Comparison of ENCODE assay signal across 13 cellular contexts in genomic region chr6:153059757-153060156, GRCh38. TPM values are rescaled to one million over a fixed set of nuclear protein-coding genes. Genes with fewer than 3 reads are reported as not detected.
DNase-seq lines count a peak whose midpoint lies in the region; ATAC-seq and TF ChIP-seq lines count a peak whose summit lies in the region.
"Had no signal": no experiment of that assay in that cellular context is flagged by ENCODE, and none has a peak within 500 bp of the region (broad histone marks: within the 10 kb centered on the region; RNA-seq: fewer than 3 reads in every experiment).

No MANE protein-coding gene starts in this region.

- ATAC-seq in PC-3, result no peak
- ATAC-seq in GM21576 (IDR thresholded peaks at IDR 0.05; ENCODE audit: unreplicated experiment), result no peak
- no peak for ATAC-seq in activated CD8-positive, alpha-beta memory T cell treated with anti-CD3 and anti-CD28 coated beads, Interleukin-2, amount 10 ng/mL, durations not matched to agents 7 days and 5 days
- no peak for ATAC-seq in HG03139 (IDR thresholded peaks at IDR 0.05; ENCODE audit: unreplicated experiment)

- peaks cover 12 to 17% of the 10 kb centered on the region in 2 experiments for H3K9me3 Mint-ChIP-seq in H9
- H3K9me3 Mint-ChIP-seq in activated CD8-positive, alpha-beta memory T cell treated with anti-CD3 and anti-CD28 coated beads, Interleukin-2, amount 10 ng/mL, durations not matched to agents 7 days and 5 days (ENCODE audit: low read depth), result no peaks in the 10 kb centered on the region
- H3K9me3 Mint-ChIP-seq: T-helper 1 cell treated with Interleukin-12 subunit alpha and Interleukin-12 subunit beta and Interleukin-4 antibody, amounts not matched to agents 30 μg/mL and 1 μg/mL, for 36 hours had no signal

- H3K56ac ChIP-seq in H9 (ENCODE audit: insufficient read length, low read depth, low read length), result no peak overlapping the region

- no peak overlapping the region for H4K8ac ChIP-seq in H9 (replicated peaks; ENCODE audit: insufficient read length, low read depth, low read length)

- H3K4me2 ChIP-seq in H9 (ENCODE audit: insufficient read depth, insufficient read length, low read length), result no peak overlapping the region
- peak overlapping the region; percentile 27; the same call in 1 of the 2 replicates for H3K4me2 ChIP-seq in PC-3 (ENCODE audit: low read length)

- H3K27me3 ChIP-seq in H9 (ENCODE audit: insufficient read depth, low read length) (no peaks in the 10 kb centered on the region), PC-3 (ENCODE audit: low read length) (no peaks in the 10 kb centered on the region)

- H3K23me2 ChIP-seq in H9 (ENCODE audit: insufficient read length, low read depth, low read length, poor library complexity, severe bottlenecking), result no peaks in the 10 kb centered on the region

- H3K9me3 ChIP-seq in H9 (ENCODE audit: control insufficient read depth, low read depth, low read length) (no peaks in the 10 kb centered on the region), PC-3 (ENCODE audit: low read length) (no peaks in the 10 kb centered on the region)

- H3K27ac Mint-ChIP-seq in H9, result peak overlapping the region; percentile 46 to 88 (median 79); a peak in 4 of 7 replicates
- no peak overlapping the region for H3K27ac Mint-ChIP-seq in activated CD8-positive, alpha-beta memory T cell treated with anti-CD3 and anti-CD28 coated beads, Interleukin-2, amount 10 ng/mL, durations not matched to agents 7 days and 5 days
- H3K27ac Mint-ChIP-seq: T-helper 1 cell treated with Interleukin-12 subunit alpha and Interleukin-12 subunit beta and Interleukin-4 antibody, amounts not matched to agents 30 μg/mL and 1 μg/mL, for 36 hours had no signal

- H3K18ac ChIP-seq in H9 (ENCODE audit: insufficient read length, low read depth, low read length), result no peak overlapping the region

- no peak overlapping the region for H4K91ac ChIP-seq in H9 (ENCODE audit: insufficient read length, low read depth, low read length)

- no peaks in the 10 kb centered on the region for H3K36me3 ChIP-seq in PC-3 (ENCODE audit: low read depth, low read length)

- H2AFZ ChIP-seq in H9 (ENCODE audit: low read length) (no peak overlapping the region), PC-3 (ENCODE audit: low read length) (no peak overlapping the region)

- no peaks in the 10 kb centered on the region for H3F3A ChIP-seq in PC-3 (ENCODE audit: low read length, unreplicated experiment)

- H2BK20ac ChIP-seq in H9 (ENCODE audit: low read depth, low read length, poor library complexity, severe bottlenecking), result no peak overlapping the region

- H3K4me3 Mint-ChIP-seq in H9, result no peak overlapping the region
- H3K4me3 Mint-ChIP-seq in activated CD8-positive, alpha-beta memory T cell treated with anti-CD3 and anti-CD28 coated beads, Interleukin-2, amount 10 ng/mL, durations not matched to agents 7 days and 5 days, result no peak overlapping the region
- H3K4me3 Mint-ChIP-seq: T-helper 1 cell treated with Interleukin-12 subunit alpha and Interleukin-12 subunit beta and Interleukin-4 antibody, amounts not matched to agents 30 μg/mL and 1 μg/mL, for 36 hours had no signal

- H2BK120ac ChIP-seq in H9 (ENCODE audit: low read depth, low read length, poor library complexity, severe bottlenecking), result no peak overlapping the region

- no peaks in the 10 kb centered on the region for H3K27me3 Mint-ChIP-seq in H9 (ENCODE audit: low read depth)
- H3K27me3 Mint-ChIP-seq in activated CD8-positive, alpha-beta memory T cell treated with anti-CD3 and anti-CD28 coated beads, Interleukin-2, amount 10 ng/mL, durations not matched to agents 7 days and 5 days, result no peaks in the 10 kb centered on the region

- no TSS peak for BruUV-seq in PC-3 (replicated peaks; lab: Mats Ljungman, UMichigan)

- CTCF ChIA-PET in PC-3 (lab: Charles Lee), result no interaction called here
- CTCF ChIA-PET in activated CD8-positive, alpha-beta memory T cell treated with anti-CD3 and anti-CD28 coated beads, Interleukin-2, amount 10 ng/mL, durations not matched to agents 7 days and 5 days (lab: Charles Lee), result no interaction called here

- H3K4me1 ChIP-seq in H9 (ENCODE audit: insufficient read depth, low read length) (peaks cover 7% of the 10 kb centered on the region), PC-3 (ENCODE audit: insufficient read depth, low read length) (peaks cover 31% of the 10 kb centered on the region)

- H2BK15ac ChIP-seq in H9 (ENCODE audit: low read depth, low read length), result no peak overlapping the region

- intact Hi-C loops in PC-3 (cut with micrococcal nuclease), result loop anchor here (2.0 kb wide), 2 partner anchors 29 kb away; no protein-coding TSS in a partner anchor

- H3K36me3 Mint-ChIP-seq in H9 (ENCODE audit: insufficient read depth in 1 of 3, low read depth in 3 of 3), result peaks cover 4 to 14% (median 12%) of the 10 kb centered on the region in 3 experiments
- H3K36me3 Mint-ChIP-seq in activated CD8-positive, alpha-beta memory T cell treated with anti-CD3 and anti-CD28 coated beads, Interleukin-2, amount 10 ng/mL, durations not matched to agents 7 days and 5 days, result no peaks in the 10 kb centered on the region

- H3K9ac ChIP-seq in H9 (ENCODE audit: extremely low read depth, insufficient read length, low read length) (no peak overlapping the region), PC-3 (ENCODE audit: low read length) (no peak overlapping the region)

- no peak overlapping the region for H3K14ac ChIP-seq in H9 (ENCODE audit: insufficient read depth, low read length)

- no peak overlapping the region for H3K4me3 ChIP-seq in PC-3 (ENCODE audit: low read length)

- POLR2A ChIA-PET in PC-3 (lab: Charles Lee; ENCODE audit: unreplicated experiment), result no interaction called here

- H4K5ac ChIP-seq in H9 (ENCODE audit: insufficient read length, low read depth, low read length), result no peak overlapping the region

- no peak overlapping the region for H3K4ac ChIP-seq in H9 (ENCODE audit: low read depth, low read length)

- peak; percentile 20; the same call in 1 of the 3 replicates for TF ChIP-seq CTCF in H9 (conservative IDR thresholded peaks at IDR 0.05)
- peak; percentile 38; the same call in 1 of the 2 replicates for TF ChIP-seq CTCF in PC-3 (conservative IDR thresholded peaks at IDR 0.05; ENCODE audit: low read depth, low read length)

- peaks cover 17 to 23% of the 10 kb centered on the region in 2 experiments for H3K4me1 Mint-ChIP-seq in H9
- H3K4me1 Mint-ChIP-seq in activated CD8-positive, alpha-beta memory T cell treated with anti-CD3 and anti-CD28 coated beads, Interleukin-2, amount 10 ng/mL, durations not matched to agents 7 days and 5 days, result no peaks in the 10 kb centered on the region

- H3T11ph ChIP-seq in H9 (ENCODE audit: low read length), result no peak overlapping the region

- H3K9me2 ChIP-seq in PC-3 (replicated peaks; ENCODE audit: low read length), result no peaks in the 10 kb centered on the region

- H3K79me1 ChIP-seq in H9 (ENCODE audit: insufficient read depth, low read depth, low read length, poor library complexity, severe bottlenecking), result no peaks in the 10 kb centered on the region

- H3K27ac ChIP-seq in H9 (ENCODE audit: insufficient read length, low read depth, low read length) (no peak overlapping the region), PC-3 (ENCODE audit: low read length) (peak overlapping the region; percentile 67; the same call in 1 of the 2 replicates)

- H2AK5ac ChIP-seq in H9 (ENCODE audit: insufficient read length, low read length), result no peak overlapping the region

- H2BK12ac ChIP-seq in H9 (ENCODE audit: insufficient read length, low read depth, low read length), result no peak overlapping the region

- no CpG with 5 or more reads among the region's 1 CpG for WGBS in H9 (ENCODE audit: extremely low coverage, insufficient read length, low lambda C conversion rate)

- H3K23ac ChIP-seq in H9 (ENCODE audit: insufficient read length, low read depth, low read length), result no peak overlapping the region

- DNase-seq in NCI-H146 (lab: John Stamatoyannopoulos, UW) (peak; percentile 38), NCI-H146 treated with DMSO at 0.1 percent for 48 hours (lab: John Stamatoyannopoulos, UW; ENCODE audit: unreplicated experiment) (no peak), H9 (no peak), PC-3 (no peak), iPS DF 19.7 (ENCODE audit: low read depth, low spot score) (peak; percentile 38)
- DNase-seq in activated CD8-positive, alpha-beta memory T cell treated with anti-CD3 and anti-CD28 coated beads, Interleukin-2, amount 10 ng/mL, durations not matched to agents 7 days and 5 days, result no peak
- DNase-seq: 8988T; effector memory CD4-positive, alpha-beta T cell; GF-D8; NCI-H226 had no signal

- no peak overlapping the region for H2BK5ac ChIP-seq in H9 (ENCODE audit: insufficient read length, low read length)

- H4K20me1 ChIP-seq in H9 (ENCODE audit: control insufficient read depth, insufficient read depth, insufficient read length), result no peaks in the 10 kb centered on the region
- no peaks in the 10 kb centered on the region for H4K20me1 ChIP-seq in PC-3 (ENCODE audit: low read length)

- 0 out of 2 replicates have a peak, but pooled peaks cover 3% of the 10 kb centered on the region for H3K79me2 ChIP-seq in H9 (ENCODE audit: insufficient read depth, low read length)
- H3K79me2 ChIP-seq in PC-3 (ENCODE audit: low read length), result no peaks in the 10 kb centered on the region

RNA-seq across cellular contexts. Expression of gene MTRF1L, which starts 57.2 kb away (rescaled TPM):
- total RNA-seq in H9 (2021) (26.5 and 29.2 TPM in 2 replicates), PC-3 (2014; rRNA removed) (12.7 and 19.1 TPM in 2 replicates)
- 10 to 100 TPM; 15.5 to 23.1 TPM for total RNA-seq in activated CD8-positive, alpha-beta memory T cell treated with anti-CD3 and anti-CD28 coated beads, Interleukin-2, amount 10 ng/mL, durations not matched to agents 7 days and 5 days

Comparison
In these comparisons a context has a peak if more than half of its experiments do, and no peak if none do; other contexts are left out.
1. DNase-seq: peak in NCI-H146 (single experiment) and iPS DF 19.7 (single experiment); none in NCI-H146 treated with DMSO at 0.1 percent for 48 hours (single experiment), H9 (single experiment), PC-3 (single experiment) and activated CD8-positive, alpha-beta memory T cell treated with anti-CD3 and anti-CD28 coated beads, Interleukin-2, amount 10 ng/mL, durations not matched to agents 7 days and 5 days (single experiment).